In the genomic region with DNA sequence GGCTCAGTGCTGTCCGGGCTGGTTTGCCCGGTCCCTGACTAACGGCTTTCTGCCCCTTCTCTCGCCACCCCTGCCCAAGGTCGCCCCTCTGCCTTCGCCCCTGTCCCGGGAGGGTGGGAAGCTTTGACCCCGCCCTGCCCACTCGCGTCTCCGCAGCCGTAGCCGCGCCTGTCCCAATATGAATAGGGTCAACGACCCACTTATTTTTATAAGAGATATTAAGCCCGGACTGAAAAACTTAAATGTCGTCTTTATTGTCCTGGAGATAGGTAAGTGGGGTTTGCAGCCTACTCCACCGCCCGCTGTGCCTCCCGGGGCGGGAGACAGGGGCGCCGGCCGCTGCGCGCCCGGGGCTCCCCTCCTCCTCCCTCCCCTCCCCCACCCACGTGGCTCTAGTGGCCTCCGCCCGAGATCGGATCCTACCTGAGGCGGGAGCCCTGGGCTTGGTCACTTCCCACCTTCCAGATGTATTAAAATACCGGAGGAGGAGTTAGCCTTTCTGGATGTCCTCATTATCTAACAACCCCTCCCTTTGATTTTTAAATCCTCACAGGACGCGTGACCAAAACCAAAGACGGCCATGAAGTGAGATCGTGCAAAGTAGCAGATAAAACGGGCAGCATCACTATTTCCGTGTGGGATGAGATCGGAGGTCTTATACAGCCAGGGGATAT, we compare ENCODE assay signal across 1 cellular context.
TF ChIP-seq lines count a peak whose summit lies in the region.

No MANE protein-coding gene starts in this region.

TF ChIP-seq in K562, 482 proteins besides CTCF, POLR2A, EP300 and RAD21 (continued from another document and continues in another):
- no peak for TF ChIP-seq MEIS2 (IDR thresholded peaks at IDR 0.05; ENCODE audit: partially characterized antibody)
- TF ChIP-seq U2AF1 (optimal IDR thresholded peaks at IDR 0.05; ENCODE audit: low read depth, low read length): no peak
- peak; percentile 25 for TF ChIP-seq RBM39 (optimal IDR thresholded peaks at IDR 0.05; ENCODE audit: low read depth, low read length)
- no peak for TF ChIP-seq TAL1 (IDR thresholded peaks at IDR 0.05)
- 0 out of 2 replicates have a peak, but pooled peaks have one; percentile 16 for TF ChIP-seq DPF2 (IDR thresholded peaks at IDR 0.05)
- TF ChIP-seq KLF6 (CRISPR knock-in tag; IDR thresholded peaks at IDR 0.05; ENCODE audit: borderline replicate concordance): 0 out of 2 replicates have a peak, but pooled peaks have one; percentile 17
- TF ChIP-seq CBX3 (IDR thresholded peaks at IDR 0.05; ENCODE audit: borderline replicate concordance in 1 of 2, low read length in 2 of 2): no peak
- TF ChIP-seq RAD51 (IDR thresholded peaks at IDR 0.05; ENCODE audit: borderline replicate concordance, low read depth): peak; percentile 28
- no peak for TF ChIP-seq ELF4 (CRISPR knock-in tag; IDR thresholded peaks at IDR 0.05)
- TF ChIP-seq ATF1 (CRISPR knock-in tag; IDR thresholded peaks at IDR 0.05): no peak
- TF ChIP-seq ATF1 (tag; IDR thresholded peaks at IDR 0.05): no peak
- peak in 1 of 2 experiments; percentile 38; a peak in 1 of 4 replicates for TF ChIP-seq KDM1A (IDR thresholded peaks at IDR 0.05)
- TF ChIP-seq, protein P1, sequence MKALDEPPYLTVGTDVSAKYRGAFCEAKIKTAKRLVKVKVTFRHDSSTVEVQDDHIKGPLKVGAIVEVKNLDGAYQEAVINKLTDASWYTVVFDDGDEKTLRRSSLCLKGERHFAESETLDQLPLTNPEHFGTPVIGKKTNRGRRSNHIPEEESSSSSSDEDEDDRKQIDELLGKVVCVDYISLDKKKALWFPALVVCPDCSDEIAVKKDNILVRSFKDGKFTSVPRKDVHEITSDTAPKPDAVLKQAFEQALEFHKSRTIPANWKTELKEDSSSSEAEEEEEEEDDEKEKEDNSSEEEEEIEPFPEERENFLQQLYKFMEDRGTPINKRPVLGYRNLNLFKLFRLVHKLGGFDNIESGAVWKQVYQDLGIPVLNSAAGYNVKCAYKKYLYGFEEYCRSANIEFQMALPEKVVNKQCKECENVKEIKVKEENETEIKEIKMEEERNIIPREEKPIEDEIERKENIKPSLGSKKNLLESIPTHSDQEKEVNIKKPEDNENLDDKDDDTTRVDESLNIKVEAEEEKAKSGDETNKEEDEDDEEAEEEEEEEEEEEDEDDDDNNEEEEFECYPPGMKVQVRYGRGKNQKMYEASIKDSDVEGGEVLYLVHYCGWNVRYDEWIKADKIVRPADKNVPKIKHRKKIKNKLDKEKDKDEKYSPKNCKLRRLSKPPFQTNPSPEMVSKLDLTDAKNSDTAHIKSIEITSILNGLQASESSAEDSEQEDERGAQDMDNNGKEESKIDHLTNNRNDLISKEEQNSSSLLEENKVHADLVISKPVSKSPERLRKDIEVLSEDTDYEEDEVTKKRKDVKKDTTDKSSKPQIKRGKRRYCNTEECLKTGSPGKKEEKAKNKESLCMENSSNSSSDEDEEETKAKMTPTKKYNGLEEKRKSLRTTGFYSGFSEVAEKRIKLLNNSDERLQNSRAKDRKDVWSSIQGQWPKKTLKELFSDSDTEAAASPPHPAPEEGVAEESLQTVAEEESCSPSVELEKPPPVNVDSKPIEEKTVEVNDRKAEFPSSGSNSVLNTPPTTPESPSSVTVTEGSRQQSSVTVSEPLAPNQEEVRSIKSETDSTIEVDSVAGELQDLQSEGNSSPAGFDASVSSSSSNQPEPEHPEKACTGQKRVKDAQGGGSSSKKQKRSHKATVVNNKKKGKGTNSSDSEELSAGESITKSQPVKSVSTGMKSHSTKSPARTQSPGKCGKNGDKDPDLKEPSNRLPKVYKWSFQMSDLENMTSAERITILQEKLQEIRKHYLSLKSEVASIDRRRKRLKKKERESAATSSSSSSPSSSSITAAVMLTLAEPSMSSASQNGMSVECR (CRISPR knock-in tag; IDR thresholded peaks at IDR 0.05): peak; percentile 35; the same call in 1 of the 2 replicates
- TF ChIP-seq, protein P2, sequence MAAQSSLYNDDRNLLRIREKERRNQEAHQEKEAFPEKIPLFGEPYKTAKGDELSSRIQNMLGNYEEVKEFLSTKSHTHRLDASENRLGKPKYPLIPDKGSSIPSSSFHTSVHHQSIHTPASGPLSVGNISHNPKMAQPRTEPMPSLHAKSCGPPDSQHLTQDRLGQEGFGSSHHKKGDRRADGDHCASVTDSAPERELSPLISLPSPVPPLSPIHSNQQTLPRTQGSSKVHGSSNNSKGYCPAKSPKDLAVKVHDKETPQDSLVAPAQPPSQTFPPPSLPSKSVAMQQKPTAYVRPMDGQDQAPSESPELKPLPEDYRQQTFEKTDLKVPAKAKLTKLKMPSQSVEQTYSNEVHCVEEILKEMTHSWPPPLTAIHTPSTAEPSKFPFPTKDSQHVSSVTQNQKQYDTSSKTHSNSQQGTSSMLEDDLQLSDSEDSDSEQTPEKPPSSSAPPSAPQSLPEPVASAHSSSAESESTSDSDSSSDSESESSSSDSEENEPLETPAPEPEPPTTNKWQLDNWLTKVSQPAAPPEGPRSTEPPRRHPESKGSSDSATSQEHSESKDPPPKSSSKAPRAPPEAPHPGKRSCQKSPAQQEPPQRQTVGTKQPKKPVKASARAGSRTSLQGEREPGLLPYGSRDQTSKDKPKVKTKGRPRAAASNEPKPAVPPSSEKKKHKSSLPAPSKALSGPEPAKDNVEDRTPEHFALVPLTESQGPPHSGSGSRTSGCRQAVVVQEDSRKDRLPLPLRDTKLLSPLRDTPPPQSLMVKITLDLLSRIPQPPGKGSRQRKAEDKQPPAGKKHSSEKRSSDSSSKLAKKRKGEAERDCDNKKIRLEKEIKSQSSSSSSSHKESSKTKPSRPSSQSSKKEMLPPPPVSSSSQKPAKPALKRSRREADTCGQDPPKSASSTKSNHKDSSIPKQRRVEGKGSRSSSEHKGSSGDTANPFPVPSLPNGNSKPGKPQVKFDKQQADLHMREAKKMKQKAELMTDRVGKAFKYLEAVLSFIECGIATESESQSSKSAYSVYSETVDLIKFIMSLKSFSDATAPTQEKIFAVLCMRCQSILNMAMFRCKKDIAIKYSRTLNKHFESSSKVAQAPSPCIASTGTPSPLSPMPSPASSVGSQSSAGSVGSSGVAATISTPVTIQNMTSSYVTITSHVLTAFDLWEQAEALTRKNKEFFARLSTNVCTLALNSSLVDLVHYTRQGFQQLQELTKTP (IDR thresholded peaks at IDR 0.05; ENCODE audit: low read depth in 1 of 2, partially characterized antibody in 2 of 2): peak in 1 of 2 experiments; percentile 74
- TF ChIP-seq, protein P3, sequence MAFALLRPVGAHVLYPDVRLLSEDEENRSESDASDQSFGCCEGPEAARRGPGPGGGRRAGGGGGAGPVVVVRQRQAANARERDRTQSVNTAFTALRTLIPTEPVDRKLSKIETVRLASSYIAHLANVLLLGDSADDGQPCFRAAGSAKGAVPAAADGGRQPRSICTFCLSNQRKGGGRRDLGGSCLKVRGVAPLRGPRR (CRISPR knock-in tag; IDR thresholded peaks at IDR 0.05): no peak
- TF ChIP-seq, protein P4, sequence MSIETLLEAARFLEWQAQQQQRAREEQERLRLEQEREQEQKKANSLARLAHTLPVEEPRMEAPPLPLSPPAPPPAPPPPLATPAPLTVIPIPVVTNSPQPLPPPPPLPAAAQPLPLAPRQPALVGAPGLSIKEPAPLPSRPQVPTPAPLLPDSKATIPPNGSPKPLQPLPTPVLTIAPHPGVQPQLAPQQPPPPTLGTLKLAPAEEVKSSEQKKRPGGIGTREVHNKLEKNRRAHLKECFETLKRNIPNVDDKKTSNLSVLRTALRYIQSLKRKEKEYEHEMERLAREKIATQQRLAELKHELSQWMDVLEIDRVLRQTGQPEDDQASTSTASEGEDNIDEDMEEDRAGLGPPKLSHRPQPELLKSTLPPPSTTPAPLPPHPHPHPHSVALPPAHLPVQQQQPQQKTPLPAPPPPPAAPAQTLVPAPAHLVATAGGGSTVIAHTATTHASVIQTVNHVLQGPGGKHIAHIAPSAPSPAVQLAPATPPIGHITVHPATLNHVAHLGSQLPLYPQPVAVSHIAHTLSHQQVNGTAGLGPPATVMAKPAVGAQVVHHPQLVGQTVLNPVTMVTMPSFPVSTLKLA (conservative IDR thresholded peaks at IDR 0.05): peak; percentile 88 to 89
- TF ChIP-seq TBL1XR1 (IDR thresholded peaks at IDR 0.05; ENCODE audit: low read length in 2 of 2): 0 out of 4 replicates have a peak, but pooled peaks of 1 of the 2 experiments have one; percentile 50
- TF ChIP-seq KDM5B (IDR thresholded peaks at IDR 0.05; ENCODE audit: insufficient replicate concordance, low read depth, low read length): peak; percentile 58
- TF ChIP-seq FOXJ2 (tag; IDR thresholded peaks at IDR 0.05): peak; percentile 53; the same call in 1 of the 2 replicates
- TF ChIP-seq HDAC1 (IDR thresholded peaks at IDR 0.05): peak in 1 of 2 experiments; percentile 22; a peak in 1 of 4 replicates
- TF ChIP-seq, protein P5, sequence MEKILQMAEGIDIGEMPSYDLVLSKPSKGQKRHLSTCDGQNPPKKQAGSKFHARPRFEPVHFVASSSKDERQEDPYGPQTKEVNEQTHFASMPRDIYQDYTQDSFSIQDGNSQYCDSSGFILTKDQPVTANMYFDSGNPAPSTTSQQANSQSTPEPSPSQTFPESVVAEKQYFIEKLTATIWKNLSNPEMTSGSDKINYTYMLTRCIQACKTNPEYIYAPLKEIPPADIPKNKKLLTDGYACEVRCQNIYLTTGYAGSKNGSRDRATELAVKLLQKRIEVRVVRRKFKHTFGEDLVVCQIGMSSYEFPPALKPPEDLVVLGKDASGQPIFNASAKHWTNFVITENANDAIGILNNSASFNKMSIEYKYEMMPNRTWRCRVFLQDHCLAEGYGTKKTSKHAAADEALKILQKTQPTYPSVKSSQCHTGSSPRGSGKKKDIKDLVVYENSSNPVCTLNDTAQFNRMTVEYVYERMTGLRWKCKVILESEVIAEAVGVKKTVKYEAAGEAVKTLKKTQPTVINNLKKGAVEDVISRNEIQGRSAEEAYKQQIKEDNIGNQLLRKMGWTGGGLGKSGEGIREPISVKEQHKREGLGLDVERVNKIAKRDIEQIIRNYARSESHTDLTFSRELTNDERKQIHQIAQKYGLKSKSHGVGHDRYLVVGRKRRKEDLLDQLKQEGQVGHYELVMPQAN (IDR thresholded peaks at IDR 0.05; ENCODE audit: borderline replicate concordance): 0 out of 2 replicates have a peak, but pooled peaks have one; percentile 20
- TF ChIP-seq CREM (IDR thresholded peaks at IDR 0.05; ENCODE audit: low read depth): 0 out of 2 replicates have a peak, but pooled peaks have one; percentile 25
- TF ChIP-seq BHLHE40 (IDR thresholded peaks at IDR 0.05; ENCODE audit: low read length): peak; percentile 41; the same call in 1 of the 2 replicates
- peak in 1 of 3 experiments; percentile 50 for TF ChIP-seq YY1 (IDR thresholded peaks at IDR 0.05; ENCODE audit: borderline replicate concordance in 1 of 3, control insufficient read depth in 1 of 3, extremely low read depth in 1 of 3, insufficient read depth in 3 of 3, insufficient read length in 1 of 3, insufficient replicate concordance in 2 of 3, low read depth in 1 of 3, low read length in 2 of 3)
- TF ChIP-seq JUND (IDR thresholded peaks at IDR 0.05; ENCODE audit: borderline replicate concordance, low read depth, low read length): no peak
- TF ChIP-seq JUND (tag; IDR thresholded peaks at IDR 0.05; ENCODE audit: borderline replicate concordance, low read depth, low read length): no peak; the same call in 2 of the 3 replicates
- peak; percentile 62 to 71; a peak in 2 of 4 replicates for TF ChIP-seq SIN3A (IDR thresholded peaks at IDR 0.05; ENCODE audit: borderline replicate concordance in 2 of 2, control insufficient read depth in 1 of 2, low read depth in 2 of 2, low read length in 2 of 2)
- TF ChIP-seq L3MBTL2 (IDR thresholded peaks at IDR 0.05): peak; percentile 60; the same call in 1 of the 2 replicates
- TF ChIP-seq, protein P6, sequence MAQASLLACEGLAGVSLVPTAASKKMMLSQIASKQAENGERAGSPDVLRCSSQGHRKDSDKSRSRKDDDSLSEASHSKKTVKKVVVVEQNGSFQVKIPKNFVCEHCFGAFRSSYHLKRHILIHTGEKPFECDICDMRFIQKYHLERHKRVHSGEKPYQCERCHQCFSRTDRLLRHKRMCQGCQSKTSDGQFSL (CRISPR knock-in tag; IDR thresholded peaks at IDR 0.05): no peak
- TF ChIP-seq, protein P6 (tag; IDR thresholded peaks at IDR 0.05): no peak
- TF ChIP-seq, protein P7, sequence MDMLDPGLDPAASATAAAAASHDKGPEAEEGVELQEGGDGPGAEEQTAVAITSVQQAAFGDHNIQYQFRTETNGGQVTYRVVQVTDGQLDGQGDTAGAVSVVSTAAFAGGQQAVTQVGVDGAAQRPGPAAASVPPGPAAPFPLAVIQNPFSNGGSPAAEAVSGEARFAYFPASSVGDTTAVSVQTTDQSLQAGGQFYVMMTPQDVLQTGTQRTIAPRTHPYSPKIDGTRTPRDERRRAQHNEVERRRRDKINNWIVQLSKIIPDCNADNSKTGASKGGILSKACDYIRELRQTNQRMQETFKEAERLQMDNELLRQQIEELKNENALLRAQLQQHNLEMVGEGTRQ (CRISPR knock-in tag; IDR thresholded peaks at IDR 0.05): peak; percentile 33
- TF ChIP-seq SPI1 (IDR thresholded peaks at IDR 0.05; ENCODE audit: borderline replicate concordance, low read depth, low read length): peak; percentile 39; the same call in 1 of the 2 replicates
- TF ChIP-seq NFRKB (IDR thresholded peaks at IDR 0.05; ENCODE audit: low read depth): peak; percentile 29; the same call in 1 of the 2 replicates
- TF ChIP-seq NR2C2 (CRISPR knock-in tag; IDR thresholded peaks at IDR 0.05): no peak
- peak; percentile 39; the same call in 1 of the 2 replicates for TF ChIP-seq NR2C2 (tag; IDR thresholded peaks at IDR 0.05)
- TF ChIP-seq RBM15 (IDR thresholded peaks at IDR 0.05; ENCODE audit: insufficient read depth, low read length): no peak
- peak; percentile 3; the same call in 1 of the 2 replicates for TF ChIP-seq SP1 (CRISPR knock-in tag; IDR thresholded peaks at IDR 0.05)
- no peak for TF ChIP-seq MTA1 (IDR thresholded peaks at IDR 0.05; ENCODE audit: borderline replicate concordance)
- no peak for TF ChIP-seq ZKSCAN3 (CRISPR knock-in tag; IDR thresholded peaks at IDR 0.05)
- TF ChIP-seq, protein P8, sequence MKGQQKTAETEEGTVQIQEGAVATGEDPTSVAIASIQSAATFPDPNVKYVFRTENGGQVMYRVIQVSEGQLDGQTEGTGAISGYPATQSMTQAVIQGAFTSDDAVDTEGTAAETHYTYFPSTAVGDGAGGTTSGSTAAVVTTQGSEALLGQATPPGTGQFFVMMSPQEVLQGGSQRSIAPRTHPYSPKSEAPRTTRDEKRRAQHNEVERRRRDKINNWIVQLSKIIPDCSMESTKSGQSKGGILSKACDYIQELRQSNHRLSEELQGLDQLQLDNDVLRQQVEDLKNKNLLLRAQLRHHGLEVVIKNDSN (CRISPR knock-in tag; IDR thresholded peaks at IDR 0.05): peak; percentile 49
- peak; percentile 42 for TF ChIP-seq HMGN3 (IDR thresholded peaks at IDR 0.05; ENCODE audit: borderline replicate concordance, extremely low read depth, insufficient read length, low read depth, low read length)
- 0 out of 2 replicates have a peak, but pooled peaks have one; percentile 5 for TF ChIP-seq CBFA2T2 (conservative IDR thresholded peaks at IDR 0.05)
- peak; percentile 93 for TF ChIP-seq CHD1 (IDR thresholded peaks at IDR 0.05; ENCODE audit: low read length)
- TF ChIP-seq SRF (CRISPR knock-in tag; IDR thresholded peaks at IDR 0.05): no peak
- no peak for TF ChIP-seq FOS (IDR thresholded peaks at IDR 0.05; ENCODE audit: extremely low read depth, insufficient read length)
- TF ChIP-seq JUN (IDR thresholded peaks at IDR 0.05; ENCODE audit: borderline replicate concordance, low read depth, low read length): no peak
- no peak for TF ChIP-seq JUN (CRISPR knock-in tag; IDR thresholded peaks at IDR 0.05; ENCODE audit: borderline replicate concordance)
